Comparison of ENCODE assay signal across 1 cellular context in genomic region chr1:1748686-1749321, GRCh38.
TF ChIP-seq lines count a peak whose summit lies in the region.

No MANE protein-coding gene starts in this region.

TF ChIP-seq in HepG2, 621 proteins besides CTCF, POLR2A, EP300 and RAD21 (continued from another document and continues in another):
- no peak for TF ChIP-seq ZBTB14 (CRISPR knock-in tag; IDR thresholded peaks at IDR 0.05)
- peak; percentile 7; the same call in 1 of the 2 replicates for TF ChIP-seq STAG1 (CRISPR knock-in tag; IDR thresholded peaks at IDR 0.05)
- TF ChIP-seq HIVEP1 (CRISPR knock-in tag; IDR thresholded peaks at IDR 0.05) = peak; percentile 71; the same call in 1 of the 2 replicates
- TF ChIP-seq TCF12 (IDR thresholded peaks at IDR 0.05) = no peak
- no peak for TF ChIP-seq TCF12 (CRISPR knock-in tag; IDR thresholded peaks at IDR 0.05)
- no peak for TF ChIP-seq FOXA1 (IDR thresholded peaks at IDR 0.05)
- TF ChIP-seq FOXA1 (CRISPR knock-in tag; IDR thresholded peaks at IDR 0.05) = no peak
- TF ChIP-seq ZSCAN30 (CRISPR knock-in tag; IDR thresholded peaks at IDR 0.05) = no peak
- TF ChIP-seq CREM (IDR thresholded peaks at IDR 0.05) = no peak
- TF ChIP-seq CREM (CRISPR knock-in tag; IDR thresholded peaks at IDR 0.05) = no peak
- TF ChIP-seq TEAD2 (CRISPR knock-in tag; IDR thresholded peaks at IDR 0.05) = no peak
- no peak for TF ChIP-seq KIAA2018 (CRISPR knock-in tag; IDR thresholded peaks at IDR 0.05; ENCODE audit: borderline replicate concordance)
- TF ChIP-seq ZNF326 (CRISPR knock-in tag; IDR thresholded peaks at IDR 0.05; ENCODE audit: borderline replicate concordance) = no peak
- TF ChIP-seq BCLAF1 (IDR thresholded peaks at IDR 0.05) = no peak
- peak; percentile 49; the same call in 1 of the 2 replicates for TF ChIP-seq TAF1 (CRISPR knock-in tag; IDR thresholded peaks at IDR 0.05)
- TF ChIP-seq NR2F1 (CRISPR knock-in tag; IDR thresholded peaks at IDR 0.05) = no peak
- 0 out of 2 replicates have a peak, but pooled peaks have one; percentile 41 for TF ChIP-seq ZBTB7B (CRISPR knock-in tag; IDR thresholded peaks at IDR 0.05)
- TF ChIP-seq ZNF775 (CRISPR knock-in tag; IDR thresholded peaks at IDR 0.05; ENCODE audit: borderline replicate concordance) = no peak
- TF ChIP-seq ZNF589 (CRISPR knock-in tag; conservative IDR thresholded peaks at IDR 0.05) = no peak
- no peak for TF ChIP-seq RCOR2 (CRISPR knock-in tag; IDR thresholded peaks at IDR 0.05)
- no peak for TF ChIP-seq DPF2 (CRISPR knock-in tag; IDR thresholded peaks at IDR 0.05; ENCODE audit: borderline replicate concordance, low read depth)
- 0 out of 2 replicates have a peak, but pooled peaks have one; percentile 61 for TF ChIP-seq KDM3A (CRISPR knock-in tag; IDR thresholded peaks at IDR 0.05; ENCODE audit: low read depth)
- no peak for TF ChIP-seq MED13 (CRISPR knock-in tag; IDR thresholded peaks at IDR 0.05)
- no peak for TF ChIP-seq ZSCAN9 (CRISPR knock-in tag; IDR thresholded peaks at IDR 0.05; ENCODE audit: borderline replicate concordance)
- TF ChIP-seq NCOA1 (CRISPR knock-in tag; IDR thresholded peaks at IDR 0.05) = no peak
- no peak for TF ChIP-seq ZNF275 (CRISPR knock-in tag; IDR thresholded peaks at IDR 0.05; ENCODE audit: borderline replicate concordance)
- TF ChIP-seq ZNF431 (CRISPR knock-in tag; IDR thresholded peaks at IDR 0.05; ENCODE audit: borderline replicate concordance, low read depth) = no peak
- peak; percentile 37; the same call in 1 of the 2 replicates for TF ChIP-seq SALL1 (CRISPR knock-in tag; IDR thresholded peaks at IDR 0.05)
- no peak for TF ChIP-seq ZNF598 (CRISPR knock-in tag; IDR thresholded peaks at IDR 0.05; ENCODE audit: borderline replicate concordance)
- TF ChIP-seq GZF1 (CRISPR knock-in tag; IDR thresholded peaks at IDR 0.05) = no peak
- 0 out of 2 replicates have a peak, but pooled peaks have one; percentile 26 for TF ChIP-seq HINFP (CRISPR knock-in tag; IDR thresholded peaks at IDR 0.05; ENCODE audit: low read depth)
- no peak for TF ChIP-seq BHLHE40 (IDR thresholded peaks at IDR 0.05; ENCODE audit: low read length)
- no peak for TF ChIP-seq ZNF260 (CRISPR knock-in tag; IDR thresholded peaks at IDR 0.05; ENCODE audit: borderline replicate concordance, low read depth)
- TF ChIP-seq CCAR2 (optimal IDR thresholded peaks at IDR 0.05; ENCODE audit: low read depth, low read length) = no peak
- no peak for TF ChIP-seq ZNF713 (CRISPR knock-in tag; IDR thresholded peaks at IDR 0.05)
- TF ChIP-seq MYNN (CRISPR knock-in tag; IDR thresholded peaks at IDR 0.05; ENCODE audit: low read depth) = no peak
- no peak for TF ChIP-seq ZNF337 (CRISPR knock-in tag; IDR thresholded peaks at IDR 0.05; ENCODE audit: borderline replicate concordance, low read depth)
- peak; percentile 53; the same call in 1 of the 2 replicates for TF ChIP-seq ZBTB4 (CRISPR knock-in tag; IDR thresholded peaks at IDR 0.05; ENCODE audit: borderline replicate concordance)
- TF ChIP-seq THAP7 (CRISPR knock-in tag; IDR thresholded peaks at IDR 0.05) = peak; percentile 33; the same call in 1 of the 2 replicates
- no peak for TF ChIP-seq CHD2 (IDR thresholded peaks at IDR 0.05; ENCODE audit: low read depth, low read length)
- no peak for TF ChIP-seq AKAP8 (CRISPR knock-in tag; IDR thresholded peaks at IDR 0.05)
- peak; percentile 35; the same call in 1 of the 2 replicates for TF ChIP-seq HNF4A (CRISPR knock-in tag; IDR thresholded peaks at IDR 0.05)
- TF ChIP-seq SIX4 (CRISPR knock-in tag; IDR thresholded peaks at IDR 0.05) = no peak
- TF ChIP-seq MXD3 (CRISPR knock-in tag; IDR thresholded peaks at IDR 0.05) = no peak
- TF ChIP-seq KLF13 (CRISPR knock-in tag; IDR thresholded peaks at IDR 0.05) = no peak
- no peak for TF ChIP-seq ZNF740 (CRISPR knock-in tag; IDR thresholded peaks at IDR 0.05)
- TF ChIP-seq ISX (CRISPR knock-in tag; conservative IDR thresholded peaks at IDR 0.05) = no peak
- TF ChIP-seq MTF1 (CRISPR knock-in tag; IDR thresholded peaks at IDR 0.05) = no peak
- TF ChIP-seq ZSCAN29 (CRISPR knock-in tag; conservative IDR thresholded peaks at IDR 0.05) = no peak
- no peak for TF ChIP-seq ZBTB8A (CRISPR knock-in tag; IDR thresholded peaks at IDR 0.05; ENCODE audit: borderline replicate concordance, low read depth)
